24 cellular contexts compared by ENCODE assay signal in the genomic region with DNA sequence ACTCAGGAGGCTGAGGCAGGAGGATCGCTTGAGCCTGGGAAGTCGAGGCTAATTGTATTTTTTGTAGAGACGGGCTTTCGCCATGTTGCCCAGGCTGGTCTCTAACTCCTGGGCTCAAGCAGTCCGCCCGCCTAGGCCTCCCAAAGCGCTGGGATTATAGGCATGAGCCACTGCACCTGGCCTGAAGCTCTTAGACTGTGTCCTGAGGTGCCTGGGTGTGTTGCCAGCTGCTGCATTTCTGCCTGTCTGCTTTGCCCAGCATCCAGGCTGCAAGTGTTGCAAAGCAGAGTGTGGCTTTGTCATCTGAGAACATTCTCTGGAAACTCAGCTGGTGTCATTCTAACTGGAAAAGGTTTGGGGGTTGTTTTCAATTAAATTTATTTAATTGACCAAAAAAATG.
"Had no signal": no experiment of that assay in that cellular context is flagged by ENCODE, and none has a peak within 500 bp of the region (broad histone marks: within the 10 kb centered on the region; RNA-seq: fewer than 3 reads in every experiment).

No MANE protein-coding gene starts in this region.

- H3K27ac ChIP-seq: left ventricle myocardium inferior, ovary, prostate gland, spleen, suprapubic skin, thoracic aorta, tibial artery, upper lobe of right lung had no signal

- H3K27ac Mint-ChIP-seq: natural killer cell; nephron progenitor cell; stimulated activated effector memory CD8-positive, alpha-beta T cell treated with anti-CD3 and anti-CD28 coated beads, Interleukin-12 subunit alpha, Interleukin-12 subunit beta, amount 100 ng/mL, for 72 hours; stimulated activated naive CD8-positive, alpha-beta T cell treated with anti-CD3 and anti-CD28 coated beads, Interleukin-15, Interleukin-2, amounts not matched to agents 100 ng/mL and 50 ng/mL, for 24 hours had no signal

- H3K4me1 Mint-ChIP-seq: mesothelial cell of epicardium had no signal

- DNase-seq: islet precursor cell; left ventricle myocardium inferior; mesendoderm; naive B cell; natural killer cell; nephron progenitor cell; ovary; retina; right cardiac atrium; small intestine; spleen; stimulated activated CD4-positive, alpha-beta T cell treated with anti-CD3 and anti-CD28 coated beads, Interleukin-4, amount 100 ng/mL, for 24 hours; stimulated activated naive CD4-positive, alpha-beta T cell; tibial artery; trophoblast cell; upper lobe of right lung had no signal

- H3K4me1 ChIP-seq: left ventricle myocardium inferior, prostate gland, spleen, suprapubic skin, tibial artery, upper lobe of right lung had no signal

- H3K4me3 ChIP-seq: left ventricle myocardium inferior, lung, ovary, prostate gland, spleen, suprapubic skin, thoracic aorta, tibial artery, upper lobe of right lung had no signal

- H3K4me3 Mint-ChIP-seq: mesothelial cell of epicardium; naive B cell; natural killer cell; nephron progenitor cell; stimulated activated effector memory CD8-positive, alpha-beta T cell treated with anti-CD3 and anti-CD28 coated beads, Interleukin-12 subunit alpha, Interleukin-12 subunit beta, amount 100 ng/mL, for 72 hours; stimulated activated naive CD8-positive, alpha-beta T cell treated with anti-CD3 and anti-CD28 coated beads, Interleukin-15, Interleukin-2, amounts not matched to agents 100 ng/mL and 50 ng/mL, for 24 hours had no signal

- ATAC-seq: natural killer cell; right cardiac atrium; sciatic nerve; stimulated activated effector memory CD8-positive, alpha-beta T cell treated with anti-CD3 and anti-CD28 coated beads, Interleukin-12 subunit alpha, Interleukin-12 subunit beta, amount 100 ng/mL, for 72 hours; upper lobe of right lung had no signal

- H3K36me3 ChIP-seq: left ventricle myocardium inferior, ovary, prostate gland, spleen, thoracic aorta, tibial artery, upper lobe of right lung had no signal

- H3K9me3 ChIP-seq: prostate gland, suprapubic skin, thoracic aorta, tibial artery, upper lobe of right lung had no signal

- H3K36me3 Mint-ChIP-seq: natural killer cell; stimulated activated effector memory CD8-positive, alpha-beta T cell treated with anti-CD3 and anti-CD28 coated beads, Interleukin-12 subunit alpha, Interleukin-12 subunit beta, amount 100 ng/mL, for 72 hours had no signal

- H3K27me3 Mint-ChIP-seq: stimulated activated naive CD8-positive, alpha-beta T cell treated with anti-CD3 and anti-CD28 coated beads, Interleukin-15, Interleukin-2, amounts not matched to agents 100 ng/mL and 50 ng/mL, for 24 hours had no signal

- H3K27me3 ChIP-seq: ovary, suprapubic skin, tibial artery, upper lobe of right lung had no signal
